14 cellular contexts compared by ENCODE assay signal in genomic region chr1:22880174-22880601, GRCh38.
DNase-seq lines count a peak whose midpoint lies in the region; FAIRE-seq and TF ChIP-seq lines count a peak whose summit lies in the region.
"Had no signal": no experiment of that assay in that cellular context is flagged by ENCODE, and none has a peak within 500 bp of the region (broad histone marks: within the 10 kb centered on the region; RNA-seq: fewer than 3 reads in every experiment).

No MANE protein-coding gene starts in this region.

- no peaks in the 10 kb centered on the region for H3K36me3 ChIP-seq in GM23248 (ENCODE audit: low read depth)
- H3K36me3 ChIP-seq in neuronal stem cell (replicated peaks in 1 of 2; ENCODE audit: control insufficient read depth in 2 of 2, insufficient read depth in 2 of 2, low read length in 2 of 2), result peaks cover 0 to 3% of the 10 kb centered on the region in 2 donors
- H3K36me3 ChIP-seq: left lung, thoracic aorta had no signal

- H2AK5ac ChIP-seq in neuronal stem cell (ENCODE audit: low read depth, low read length), result peak overlapping the region; percentile 94

- in situ Hi-C loops in GM23248 (cut with MboI), result loop anchor here (10.0 kb wide), 1 partner anchor 175 kb away; no protein-coding TSS in a partner anchor

- H3K9ac ChIP-seq in GM23248, result no peak overlapping the region
- peak overlapping the region; percentile 13 for H3K9ac ChIP-seq in neuronal stem cell (ENCODE audit: low read depth, low read length, poor library complexity)

- TF ChIP-seq POLR2A in GM12892 (IDR thresholded peaks at IDR 0.05; ENCODE audit: low read depth, low read length), result no peak

- FAIRE-seq in urothelium cell line (lab: Jason Lieb, UNC) (no peak), GM12892 (lab: Jason Lieb, UNC) (no peak)
- FAIRE-seq: GM19239 had no signal

- no peak overlapping the region for H2AFZ ChIP-seq in GM23248
- no peak overlapping the region for H2AFZ ChIP-seq in neuronal stem cell (ENCODE audit: low read length)

- H3K9me3 ChIP-seq in GM23248 (ENCODE audit: low read depth), result no peaks in the 10 kb centered on the region
- no peaks in the 10 kb centered on the region for H3K9me3 ChIP-seq in neuronal stem cell (replicated peaks in 1 of 2; ENCODE audit: control insufficient read depth in 2 of 2, insufficient read depth in 1 of 2, low read depth in 1 of 2, low read length in 2 of 2)
- H3K9me3 ChIP-seq: left lung, thoracic aorta had no signal

- H3K4ac ChIP-seq in neuronal stem cell (ENCODE audit: low read length), result no peak overlapping the region

- no peaks in the 10 kb centered on the region for H3K79me2 ChIP-seq in GM23248 (ENCODE audit: insufficient read depth)

- H3K27me3 ChIP-seq in GM23248 (replicated peaks; ENCODE audit: insufficient read depth), result no peaks in the 10 kb centered on the region
- no peaks in the 10 kb centered on the region for H3K27me3 ChIP-seq in neuronal stem cell (ENCODE audit: control insufficient read depth in 3 of 3, insufficient read depth in 3 of 3, low read depth in 1 of 3, low read length in 3 of 3)
- H3K27me3 ChIP-seq in dorsolateral prefrontal cortex, result no peaks in the 10 kb centered on the region

- H4K91ac ChIP-seq in neuronal stem cell (ENCODE audit: low read depth, low read length, poor library complexity), result peak overlapping the region; percentile 49

- H3K4me1 ChIP-seq in GM23248 (ENCODE audit: insufficient read depth) (0 out of 2 replicates have a peak, but pooled peaks cover 7% of the 10 kb centered on the region), neuronal stem cell (ENCODE audit: control insufficient read depth in 2 of 2, insufficient read depth in 1 of 2, low read depth in 1 of 2, low read length in 2 of 2) (peaks cover 16 to 27% of the 10 kb centered on the region in 2 donors)
- H3K4me1 ChIP-seq: left lung had no signal

- H4K8ac ChIP-seq in neuronal stem cell (ENCODE audit: low read depth, low read length), result no peak overlapping the region

- H3K79me1 ChIP-seq in neuronal stem cell (ENCODE audit: low read depth, low read length), result no peaks in the 10 kb centered on the region

- H2BK5ac ChIP-seq in neuronal stem cell (ENCODE audit: low read length), result peak overlapping the region; percentile 28

- H4K20me1 ChIP-seq in GM23248 (ENCODE audit: insufficient read depth), result no peaks in the 10 kb centered on the region

- no peak overlapping the region for H3K14ac ChIP-seq in neuronal stem cell (ENCODE audit: low read length)

- peak overlapping the region; percentile 63 for H2BK12ac ChIP-seq in neuronal stem cell (ENCODE audit: low read length)

- no peak overlapping the region for H3K4me3 ChIP-seq in GM23248
- H3K4me3 ChIP-seq in neuronal stem cell (ENCODE audit: low read length in 2 of 2), result no peak overlapping the region
- no peak overlapping the region for H3K4me3 ChIP-seq in dorsolateral prefrontal cortex
- H3K4me3 ChIP-seq: left lung, thoracic aorta had no signal

- TF ChIP-seq CTCF in dorsolateral prefrontal cortex (IDR thresholded peaks at IDR 0.05 in 54 of 56, conservative IDR thresholded peaks at IDR 0.05 in 2 of 56; ENCODE audit: low read depth in 1 of 56, partially characterized antibody in 56 of 56), result no peak

- no peaks in the 10 kb centered on the region for H3K9me2 ChIP-seq in GM23248 (ENCODE audit: insufficient read depth)

- intact Hi-C loops in dorsolateral prefrontal cortex (cut with DNase I), result no loop called here

- no peak overlapping the region for H2BK120ac ChIP-seq in neuronal stem cell (ENCODE audit: low read depth, low read length)

- DNase-seq in GM23248, result peak; percentile 56
- peak; percentile 64 for DNase-seq in RPMI7951 (ENCODE audit: low read depth)
- DNase-seq in dermis blood vessel endothelial cell, result peak; percentile 74
- DNase-seq in neuronal stem cell (ENCODE audit: low spot score), result no peak
- no peak for DNase-seq in dorsolateral prefrontal cortex
- DNase-seq in urothelium cell line (ENCODE audit: low spot score), result no peak
- DNase-seq in GM12892 (ENCODE audit: insufficient read length), result no peak
- DNase-seq: effector CD4-positive, alpha-beta T cell; left lung; NCI-H1092; NCI-H446 treated with DMSO at 0.1 percent for 48 hours; RPMI8226 had no signal

- peak overlapping the region; percentile 48 for H3K23ac ChIP-seq in neuronal stem cell (ENCODE audit: low read depth, low read length, poor library complexity)

- H2BK15ac ChIP-seq in neuronal stem cell (ENCODE audit: low read length), result peak overlapping the region; percentile 72

- H3K27ac ChIP-seq in GM23248 (no peak overlapping the region), neuronal stem cell (replicated peaks; ENCODE audit: low read length) (no peak overlapping the region), dorsolateral prefrontal cortex (no peak overlapping the region)
- H3K27ac ChIP-seq: left lung, thoracic aorta had no signal

- peak overlapping the region; percentile 15 for H3K18ac ChIP-seq in neuronal stem cell (ENCODE audit: low read length)

- WGBS in GM23248 (ENCODE audit: low coverage in 1 of 2, low lambda C conversion rate in 2 of 2, missing lambda C conversion rate in 2 of 2), 2 experiments, result 57 to 67% methylated on average over 5 of the region's 5 CpGs
- no CpG with 5 or more reads among the region's 5 CpGs for WGBS in neuronal stem cell (ENCODE audit: extremely low coverage in 2 of 2, insufficient read length in 2 of 2, insufficient replicate concordance in 1 of 2), 2 donors

- H3F3A ChIP-seq in GM23248 (ENCODE audit: insufficient read depth), result no peaks in the 10 kb centered on the region

- H3K4me2 ChIP-seq in GM23248 (ENCODE audit: unreplicated experiment) (no peak overlapping the region), neuronal stem cell (ENCODE audit: insufficient read depth, low read length, poor library complexity, severe bottlenecking) (no peak overlapping the region)

Comparison
In these comparisons a context has a peak if more than half of its experiments do, and no peak if none do; other contexts are left out.
1. DNase-seq: peak in GM23248 (single experiment), RPMI7951 (single experiment) and dermis blood vessel endothelial cell (single experiment); none in neuronal stem cell (single experiment), dorsolateral prefrontal cortex (0 of 10), urothelium cell line (single experiment) and GM12892 (single experiment).